ENCODE assay signal across 12 cellular contexts in genomic region chr2:195477248-195477995, GRCh38.
DNase-seq lines count a peak whose midpoint lies in the region; ATAC-seq and TF ChIP-seq lines count a peak whose summit lies in the region.
"Had no signal": no experiment of that assay in that cellular context is flagged by ENCODE, and none has a peak within 500 bp of the region (broad histone marks: within the 10 kb centered on the region; RNA-seq: fewer than 3 reads in every experiment).

No MANE protein-coding gene starts in this region.

- peak; percentile 92 to 95 for ATAC-seq in activated T-cell treated with anti-CD3 and anti-CD28 coated beads, Interleukin-2, amount 50 U/mL, for 4 hours
- peak; percentile 65 for ATAC-seq in HG02885 (IDR thresholded peaks at IDR 0.05; ENCODE audit: poor library complexity, unreplicated experiment)

- no peaks in the 10 kb centered on the region for H3K4me1 ChIP-seq in smooth muscle cell (ENCODE audit: low read depth)
- peaks cover 11% of the 10 kb centered on the region for H3K4me1 ChIP-seq in CD8-positive, alpha-beta memory T cell (ENCODE audit: insufficient read depth, low read length)

- H3K27ac Mint-ChIP-seq in activated CD4-positive, alpha-beta memory T cell treated with anti-CD3 and anti-CD28 coated beads for 36 hours, result peak overlapping the region; percentile 10
- peak overlapping the region in 1 of 8 donors; percentile 58 for H3K27ac Mint-ChIP-seq in CD8-positive, alpha-beta memory T cell

- H3K4me3 ChIP-seq in smooth muscle cell, result no peak overlapping the region
- no peak overlapping the region for H3K4me3 ChIP-seq in CD8-positive, alpha-beta memory T cell (ENCODE audit: low read length)

- DNase-seq in activated T-cell treated with anti-CD3 and anti-CD28 coated beads, Interleukin-2, amount 50 U/mL, for 4 hours, result no peak
- DNase-seq in activated T-cell treated with anti-CD3 and anti-CD28 coated beads for 4 hours (no peak), smooth muscle cell (lab: John Stamatoyannopoulos, UW; ENCODE audit: unreplicated experiment) (no peak), NCI-H1417 (lab: John Stamatoyannopoulos, UW) (no peak), dermis blood vessel endothelial cell (no peak)
- DNase-seq in activated CD4-positive, alpha-beta memory T cell treated with anti-CD3 and anti-CD28 coated beads for 36 hours, result no peak
- DNase-seq in CD8-positive, alpha-beta memory T cell, result no peak
- DNase-seq: left cardiac atrium; NCI-H2107; stimulated activated CD4-positive, alpha-beta T cell treated with anti-CD3 and anti-CD28 coated beads, Interleukin-15, amount 100 ng/mL, for 24 hours had no signal

- POLR2A ChIA-PET in activated CD4-positive, alpha-beta memory T cell treated with anti-CD3 and anti-CD28 coated beads for 36 hours (lab: Charles Lee), result interaction anchor here (0.6 to 1.0 kb wide), 3 partner anchors 10 to 597 kb away, joined by 3 to 5 read pairs (median 4); no protein-coding TSS in a partner anchor
- POLR2A ChIA-PET in CD8-positive, alpha-beta memory T cell (lab: Charles Lee), result no interaction called here

- no peaks in the 10 kb centered on the region for H4K20me1 ChIP-seq in smooth muscle cell (ENCODE audit: low read depth)

- intact Hi-C loops in activated CD4-positive, alpha-beta memory T cell treated with anti-CD3 and anti-CD28 coated beads for 36 hours (cut with micrococcal nuclease), result loop anchor here (1.0 to 2.0 kb wide), 5 partner anchors 10 to 117 kb away; no protein-coding TSS in a partner anchor

- H3K36me3 Mint-ChIP-seq in activated T-cell treated with anti-CD3 and anti-CD28 coated beads, Interleukin-2, amount 50 U/mL, for 4 hours (ENCODE audit: insufficient read depth), result no peaks in the 10 kb centered on the region
- peaks cover 12% of the 10 kb centered on the region for H3K36me3 Mint-ChIP-seq in activated CD4-positive, alpha-beta memory T cell treated with anti-CD3 and anti-CD28 coated beads for 36 hours
- peaks cover 0 to 20% (median 5%) of the 10 kb centered on the region in 3 donors for H3K36me3 Mint-ChIP-seq in CD8-positive, alpha-beta memory T cell

- no peaks in the 10 kb centered on the region for H3K36me3 ChIP-seq in smooth muscle cell (ENCODE audit: low read depth)
- H3K36me3 ChIP-seq in CD8-positive, alpha-beta memory T cell (ENCODE audit: insufficient read depth, low read length), result no peaks in the 10 kb centered on the region

- no peaks in the 10 kb centered on the region for H3K79me2 ChIP-seq in smooth muscle cell (ENCODE audit: low read depth)

- TF ChIP-seq CTCF in smooth muscle cell (IDR thresholded peaks at IDR 0.05; ENCODE audit: borderline replicate concordance, insufficient read depth, poor library complexity, severe bottlenecking), result no peak

- no peaks in the 10 kb centered on the region for H3K27me3 ChIP-seq in smooth muscle cell (ENCODE audit: low read depth)
- H3K27me3 ChIP-seq in CD8-positive, alpha-beta memory T cell (ENCODE audit: insufficient read depth, low read length, poor library complexity, severe bottlenecking), result no peaks in the 10 kb centered on the region

- H3K9me3 Mint-ChIP-seq in activated T-cell treated with anti-CD3 and anti-CD28 coated beads, Interleukin-2, amount 50 U/mL, for 4 hours, result peaks cover 4% of the 10 kb centered on the region
- peaks cover 6% of the 10 kb centered on the region for H3K9me3 Mint-ChIP-seq in activated CD4-positive, alpha-beta memory T cell treated with anti-CD3 and anti-CD28 coated beads for 36 hours
- H3K9me3 Mint-ChIP-seq in CD8-positive, alpha-beta memory T cell, result peaks cover 0 to 4% (median 0%) of the 10 kb centered on the region in 5 donors
- H3K9me3 Mint-ChIP-seq: central memory CD8-positive, alpha-beta T cell had no signal

- no peaks in the 10 kb centered on the region for H3K9me3 ChIP-seq in smooth muscle cell (replicated peaks; ENCODE audit: low read depth)
- H3K9me3 ChIP-seq in CD8-positive, alpha-beta memory T cell (ENCODE audit: low read length), result no peaks in the 10 kb centered on the region

- H2AFZ ChIP-seq in smooth muscle cell (ENCODE audit: low read depth), result no peak overlapping the region

- H3K9ac ChIP-seq in smooth muscle cell (ENCODE audit: low read depth), result no peak overlapping the region

- peaks cover 21% of the 10 kb centered on the region for H3K4me1 Mint-ChIP-seq in activated T-cell treated with anti-CD3 and anti-CD28 coated beads, Interleukin-2, amount 50 U/mL, for 4 hours (ENCODE audit: low read depth)
- peaks cover 17% of the 10 kb centered on the region for H3K4me1 Mint-ChIP-seq in activated CD4-positive, alpha-beta memory T cell treated with anti-CD3 and anti-CD28 coated beads for 36 hours (ENCODE audit: low read depth)
- peaks cover 13 to 19% (median 16%) of the 10 kb centered on the region in 3 donors for H3K4me1 Mint-ChIP-seq in CD8-positive, alpha-beta memory T cell

- no peak overlapping the region for H3K4me3 Mint-ChIP-seq in activated T-cell treated with anti-CD3 and anti-CD28 coated beads, Interleukin-2, amount 50 U/mL, for 4 hours
- no peak overlapping the region for H3K4me3 Mint-ChIP-seq in activated CD4-positive, alpha-beta memory T cell treated with anti-CD3 and anti-CD28 coated beads for 36 hours
- no peak overlapping the region for H3K4me3 Mint-ChIP-seq in CD8-positive, alpha-beta memory T cell
- H3K4me3 Mint-ChIP-seq: central memory CD8-positive, alpha-beta T cell had no signal

- H3F3A ChIP-seq in smooth muscle cell (ENCODE audit: low read depth), result no peaks in the 10 kb centered on the region

- peak overlapping the region; percentile 35 for H3K27ac ChIP-seq in smooth muscle cell (ENCODE audit: low read depth)
- no peak overlapping the region for H3K27ac ChIP-seq in CD8-positive, alpha-beta memory T cell (ENCODE audit: low read depth, low read length)

- CTCF ChIA-PET in activated CD4-positive, alpha-beta memory T cell treated with anti-CD3 and anti-CD28 coated beads for 36 hours (lab: Charles Lee), result interaction anchor here (1.6 kb wide), 1 partner anchor 183 kb away, joined by 5 read pairs; no protein-coding TSS in a partner anchor
- CTCF ChIA-PET in CD8-positive, alpha-beta memory T cell (lab: Charles Lee), result no interaction called here

- H3K27me3 Mint-ChIP-seq in activated T-cell treated with anti-CD3 and anti-CD28 coated beads, Interleukin-2, amount 50 U/mL, for 4 hours (ENCODE audit: low read depth), result no peaks in the 10 kb centered on the region
- no peaks in the 10 kb centered on the region for H3K27me3 Mint-ChIP-seq in activated CD4-positive, alpha-beta memory T cell treated with anti-CD3 and anti-CD28 coated beads for 36 hours
- peaks cover 0 to 1% of the 10 kb centered on the region in 2 donors for H3K27me3 Mint-ChIP-seq in CD8-positive, alpha-beta memory T cell
- H3K27me3 Mint-ChIP-seq: central memory CD8-positive, alpha-beta T cell had no signal

- WGBS in smooth muscle cell (ENCODE audit: low lambda C conversion rate), result 51% methylated on average over 2 of the region's 2 CpGs

- no peak overlapping the region for H3K4me2 ChIP-seq in smooth muscle cell
